Comparison of ENCODE assay signal across 22 cellular contexts in genomic region chr14:60817113-60817512, GRCh38.
DNase-seq lines count a peak whose midpoint lies in the region; ATAC-seq and TF ChIP-seq lines count a peak whose summit lies in the region.
"Had no signal": no experiment of that assay in that cellular context is flagged by ENCODE, and none has a peak within 500 bp of the region (broad histone marks: within the 10 kb centered on the region; RNA-seq: fewer than 3 reads in every experiment).

No MANE protein-coding gene starts in this region.

- intact Hi-C loops in OCI-LY7 (cut with micrococcal nuclease; ENCODE audit: unreplicated experiment) = no loop called here
- intact Hi-C loops in right lobe of liver (cut with DNase I) = no loop called here
- intact Hi-C loops in mammary epithelial cell (cut with micrococcal nuclease) = no loop called here

- H2AFZ ChIP-seq in OCI-LY7 (ENCODE audit: low read length) (no peak overlapping the region), mammary epithelial cell (ENCODE audit: low read depth, low read length) (no peak overlapping the region)
- H2AFZ ChIP-seq: PC-9 had no signal

- no peaks in the 10 kb centered on the region for H3K27me3 ChIP-seq in right lobe of liver
- no peaks in the 10 kb centered on the region for H3K27me3 ChIP-seq in endodermal cell (ENCODE audit: control insufficient read depth, insufficient read depth, low read length, poor library complexity, severe bottlenecking)
- no peaks in the 10 kb centered on the region for H3K27me3 ChIP-seq in mammary epithelial cell (ENCODE audit: insufficient read depth, low read length)
- H3K27me3 ChIP-seq: BE2C had no signal

- H3K9me3 ChIP-seq in OCI-LY7 (ENCODE audit: low read length) = peaks cover 13% of the 10 kb centered on the region; the same call in 1 of the 2 replicates
- no peaks in the 10 kb centered on the region for H3K9me3 ChIP-seq in right lobe of liver
- H3K9me3 ChIP-seq in endodermal cell (ENCODE audit: control insufficient read depth, low read length) = no peaks in the 10 kb centered on the region
- no peaks in the 10 kb centered on the region for H3K9me3 ChIP-seq in mammary epithelial cell (replicated peaks; ENCODE audit: insufficient read depth, low read length)
- H3K9me3 ChIP-seq: BE2C had no signal

- no peak overlapping the region for H3K4me3 Mint-ChIP-seq in endodermal cell
- H3K4me3 Mint-ChIP-seq: H9, T-cell had no signal

- in situ Hi-C loops in mammary epithelial cell (cut with MboI; ENCODE audit: low sequenced_read_pairs in 2 of 2) = no loop called here

- CTCF ChIA-PET in OCI-LY7 (lab: Charles Lee; ENCODE audit: unreplicated experiment) = no interaction called here
- CTCF ChIA-PET in mammary epithelial cell (lab: Charles Lee; ENCODE audit: low non-redundant PET) = interaction anchor here (0.6 kb wide), 1 partner anchor 584 kb away, joined by 5 read pairs; no protein-coding TSS in a partner anchor

- ATAC-seq in right lobe of liver (no peak), HG02973 (IDR thresholded peaks at IDR 0.05; ENCODE audit: unreplicated experiment) (no peak)
- ATAC-seq: SK-N-SH treated with all-trans-retinoic acid at 6 μM for 48 hours, T-cell had no signal

- H3K36me3 ChIP-seq in OCI-LY7 (ENCODE audit: insufficient read depth, low read length) (peaks cover 47% of the 10 kb centered on the region), right lobe of liver (peaks cover 0 to 2% (median 0%) of the 10 kb centered on the region in 4 donors), endodermal cell (ENCODE audit: control insufficient read depth, insufficient read depth, low read length) (peaks cover 13% of the 10 kb centered on the region), mammary epithelial cell (ENCODE audit: insufficient read depth, low read length) (peaks cover 6% of the 10 kb centered on the region)

- H3K9ac ChIP-seq in endodermal cell (ENCODE audit: extremely low read depth, low read length, poor library complexity, severe bottlenecking) = no peak overlapping the region
- H3K9ac ChIP-seq in mammary epithelial cell (ENCODE audit: insufficient read depth, low read length) = no peak overlapping the region

- H3K4me3 ChIP-seq in OCI-LY7 (ENCODE audit: low read depth, low read length, poor library complexity, severe bottlenecking) (no peak overlapping the region), right lobe of liver (no peak overlapping the region), endodermal cell (ENCODE audit: low read length) (no peak overlapping the region), mammary epithelial cell (replicated peaks in 1 of 3; ENCODE audit: insufficient read depth in 1 of 3, low read depth in 2 of 3, low read length in 3 of 3) (no peak overlapping the region)
- H3K4me3 ChIP-seq: PC-9 had no signal

- peak overlapping the region; percentile 77 for H3K27ac ChIP-seq in OCI-LY7 (ENCODE audit: low read depth, low read length, poor library complexity, severe bottlenecking)
- peak overlapping the region; percentile 19 for H3K27ac ChIP-seq in epithelial cell of prostate
- H3K27ac ChIP-seq in right lobe of liver = peak overlapping the region in 2 of 3 donors; percentile 3 to 11
- H3K27ac ChIP-seq in endodermal cell (ENCODE audit: low read depth, low read length) = no peak overlapping the region
- H3K27ac ChIP-seq in mammary epithelial cell (ENCODE audit: insufficient read depth, low read depth, low read length) = no peak overlapping the region
- H3K27ac ChIP-seq: PC-9 had no signal

- H3K4me2 ChIP-seq in OCI-LY7 (ENCODE audit: low read length) (peak overlapping the region; percentile 44; the same call in 1 of the 2 replicates), mammary epithelial cell (ENCODE audit: insufficient read depth, low read depth, low read length) (no peak overlapping the region)
- H3K4me2 ChIP-seq: PC-9 had no signal

- H3K4me1 Mint-ChIP-seq in endodermal cell = no peaks in the 10 kb centered on the region
- H3K4me1 Mint-ChIP-seq: H9 had no signal

- no peak for TF ChIP-seq POLR2A in right lobe of liver (IDR thresholded peaks at IDR 0.05)

- H3K27ac Mint-ChIP-seq in endodermal cell = no peak overlapping the region
- H3K27ac Mint-ChIP-seq: H9, IgD-negative memory B cell, T-cell had no signal

- no peaks in the 10 kb centered on the region for H3K27me3 Mint-ChIP-seq in endodermal cell (ENCODE audit: insufficient read depth)
- H3K27me3 Mint-ChIP-seq: IgD-negative memory B cell, T-cell had no signal

- H3K9me2 ChIP-seq in OCI-LY7 (ENCODE audit: insufficient read depth, low read length) = no peaks in the 10 kb centered on the region

- BruUV-seq in OCI-LY7 (replicated peaks; lab: Mats Ljungman, UMichigan) = no TSS peak
- BruUV-seq in mammary epithelial cell (replicated peaks; lab: Mats Ljungman, UMichigan) = no TSS peak

- H3K79me2 ChIP-seq in OCI-LY7 (ENCODE audit: insufficient read depth, low read depth, low read length) (no peaks in the 10 kb centered on the region), mammary epithelial cell (ENCODE audit: insufficient read depth, low read length) (no peaks in the 10 kb centered on the region)

- peak; percentile 45 for DNase-seq in ELR (ENCODE audit: low read depth)
- DNase-seq in OCI-LY7 (ENCODE audit: low spot score) = no peak
- DNase-seq in epithelial cell of prostate (ENCODE audit: low read depth, low spot score) = no peak
- DNase-seq in right lobe of liver = no peak
- DNase-seq in endodermal cell = no peak
- no peak for DNase-seq in NCI-H1930 (lab: John Stamatoyannopoulos, UW)
- no peak for DNase-seq in mammary epithelial cell
- DNase-seq: BE2C, EL, H9, MV-4-11, NCI-H1694, NCI-H2081 treated with DMSO at 0.1 percent for 48 hours, NCI-H446, NCI-H526, PC-9, RPMI8226, SIG-M5, T-cell had no signal

- dilution Hi-C loops in mammary epithelial cell (cut with HindIII; ENCODE audit: low sequenced_read_pairs) = no loop called here

- WGBS in right lobe of liver (ENCODE audit: insufficient coverage, low coverage, low lambda C conversion rate, missing lambda C conversion rate) = 94% methylated on average over 1 of the region's 1 CpG
- no CpG with 5 or more reads among the region's 1 CpG for WGBS in endodermal cell (ENCODE audit: insufficient coverage in 1 of 2, insufficient read length in 1 of 2), 2 experiments
- 24% methylated on average over 1 of the region's 1 CpG for WGBS in mammary epithelial cell (ENCODE audit: low coverage, missing lambda C conversion rate)

- H3K4me1 ChIP-seq in OCI-LY7 (ENCODE audit: insufficient read depth, low read length, poor library complexity, severe bottlenecking) = peaks cover 34% of the 10 kb centered on the region
- H3K4me1 ChIP-seq in right lobe of liver = peaks cover 0 to 34% (median 7%) of the 10 kb centered on the region in 4 donors
- H3K4me1 ChIP-seq in endodermal cell (ENCODE audit: control insufficient read depth, insufficient read depth, low read length) = no peaks in the 10 kb centered on the region
- H3K4me1 ChIP-seq in mammary epithelial cell (ENCODE audit: insufficient read depth, low read length) = peaks cover 2% of the 10 kb centered on the region
- H3K4me1 ChIP-seq: BE2C had no signal

- peaks cover 14% of the 10 kb centered on the region for H3K36me3 Mint-ChIP-seq in endodermal cell (ENCODE audit: low read depth)

- H4K20me1 ChIP-seq in OCI-LY7 (ENCODE audit: insufficient read depth, low read length) (no peaks in the 10 kb centered on the region), mammary epithelial cell (ENCODE audit: insufficient read depth, low read length) (no peaks in the 10 kb centered on the region)

- POLR2A ChIA-PET in OCI-LY7 (lab: Charles Lee) = interaction anchor here (0.9 to 1.7 kb wide), 4 partner anchors 9 to 385 kb away, joined by 3 to 6 read pairs (median 4); no protein-coding TSS in a partner anchor

- H3K9me3 Mint-ChIP-seq in endodermal cell = no peaks in the 10 kb centered on the region
- H3K9me3 Mint-ChIP-seq: H9, IgD-negative memory B cell, T-cell had no signal

- no peak for TF ChIP-seq CTCF in OCI-LY7 (conservative IDR thresholded peaks at IDR 0.05; ENCODE audit: low read length)
- no peak for TF ChIP-seq CTCF in right lobe of liver (IDR thresholded peaks at IDR 0.05)
- TF ChIP-seq CTCF in endodermal cell (conservative IDR thresholded peaks at IDR 0.05) = no peak
- TF ChIP-seq CTCF in mammary epithelial cell (conservative IDR thresholded peaks at IDR 0.05 in 1 of 2, IDR thresholded peaks at IDR 0.05 in 1 of 2; ENCODE audit: extremely low read depth in 1 of 2, insufficient read depth in 1 of 2, low read depth in 1 of 2, low read length in 2 of 2) = no peak

Comparison
In these comparisons a context has a peak if more than half of its experiments do, and no peak if none do; other contexts are left out.
1. H3K27ac ChIP-seq: peak in OCI-LY7 (single experiment), epithelial cell of prostate (single experiment) and right lobe of liver (2 of 3); none in endodermal cell (single experiment) and mammary epithelial cell (single experiment).